Comparison of ENCODE assay signal across 11 cellular contexts in genomic region chr3:133447751-133448477, GRCh38. TPM values are rescaled to one million over a fixed set of nuclear protein-coding genes. Genes with fewer than 3 reads are reported as not detected.
A peak's percentile ranks its signal among the peaks of the same experiment; 100 is the strongest.
DNase-seq lines count a peak whose midpoint lies in the region; ATAC-seq, FAIRE-seq and TF ChIP-seq lines count a peak whose summit lies in the region.
"Had no signal": no experiment of that assay in that cellular context is flagged by ENCODE, and none has a peak within 500 bp of the region (broad histone marks: within the 10 kb centered on the region; RNA-seq: fewer than 3 reads in every experiment).

No MANE protein-coding gene starts in this region.

- H4K20me1 ChIP-seq in GM12878 (ENCODE audit: control insufficient read depth, insufficient read depth) = no peaks in the 10 kb centered on the region

- H3K9me3 ChIP-seq in GM12878 (replicated peaks; ENCODE audit: control insufficient read depth, insufficient read depth, low read length) = no peaks in the 10 kb centered on the region

- no TSS peak for BruUV-seq in GM12878 (replicated peaks; lab: Mats Ljungman, UMichigan)

- H3K27ac ChIP-seq in GM12878 (ENCODE audit: control insufficient read depth, insufficient read depth) = peak overlapping the region; percentile 98

- DNase-seq in GM12878 (ENCODE audit: low read depth, low spot score) (no peak), inferior parietal cortex (ENCODE audit: extremely low spot score) (no peak), amniotic stem cell (lab: John Stamatoyannopoulos, UW) (no peak), globus pallidus (ENCODE audit: low spot score) (no peak), NCI-H748 treated with DMSO at 0.1 percent for 48 hours (lab: John Stamatoyannopoulos, UW) (no peak)
- DNase-seq: effector CD8-positive, alpha-beta T cell had no signal

- TF ChIP-seq EP300 in GM12878 (IDR thresholded peaks at IDR 0.05; ENCODE audit: borderline replicate concordance in 1 of 2, control insufficient read depth in 1 of 2, low read depth in 2 of 2, low read length in 2 of 2) = no peak

- no peak for TF ChIP-seq RAD21 in GM12878 (IDR thresholded peaks at IDR 0.05; ENCODE audit: insufficient read depth, low read depth, low read length)

- RAD21 ChIA-PET in GM12878 (lab: Charles Lee; ENCODE audit: unreplicated experiment) = interaction anchor here (1.1 to 5.9 kb wide), 17 partner anchors 9 to 216 kb away, joined by 3 to 79 read pairs (median 7); partner anchors contain the start of genes CDV3 and TOPBP1

- FAIRE-seq in GM12878 (lab: Jason Lieb, UNC) = no peak

- TF ChIP-seq POLR2A in GM12878 (IDR thresholded peaks at IDR 0.05; ENCODE audit: low read depth, low read length) = no peak; the same call in 1 of the 2 replicates

- H3K4me1 ChIP-seq in GM12878 (ENCODE audit: control insufficient read depth, insufficient read depth, low read length) = peaks cover 68% of the 10 kb centered on the region

- in situ Hi-C loops in GM12878 (cut with MboI) = loop anchor here (5.0 kb wide), 1 partner anchor 124 kb away; the partner anchor contains the start of gene CDV3

- no peaks in the 10 kb centered on the region for H3K79me2 ChIP-seq in GM12878 (ENCODE audit: control insufficient read depth, insufficient read depth, low read length)

- POLR2A ChIA-PET in GM12878 (lab: Charles Lee) = interaction anchor here (0.9 to 2.8 kb wide), 12 partner anchors 9 to 214 kb away, joined by 3 to 30 read pairs (median 5); partner anchors contain the start of genes CDV3 and TOPBP1

- no peak for TF ChIP-seq CTCF in GM12878 (IDR thresholded peaks at IDR 0.05 in 2 of 3, conservative IDR thresholded peaks at IDR 0.05 in 1 of 3; ENCODE audit: control insufficient read depth in 2 of 3, extremely low read depth in 1 of 3, insufficient read depth in 1 of 3, low read depth in 3 of 3, low read length in 3 of 3)

- SMC1A ChIA-PET in GM12878 (lab: Charles Lee; ENCODE audit: uncharacterized antibody, unreplicated experiment) = interaction anchor here (0.6 to 20.4 kb wide), 13 partner anchors 9 to 206 kb away, joined by 3 to 380 read pairs (median 12); partner anchors contain the start of gene CDV3

- H3K4me3 ChIP-seq in GM12878 = peak overlapping the region; percentile 33; the same call in 1 of the 2 replicates

- 15% methylated on average over 4 of the region's 4 CpGs for WGBS in GM12878 (ENCODE audit: insufficient coverage, insufficient replicate concordance, low lambda C conversion rate, missing lambda C conversion rate)

- no peaks in the 10 kb centered on the region for H3K36me3 ChIP-seq in GM12878 (ENCODE audit: control insufficient read depth in 2 of 2, insufficient read depth in 2 of 2, low read length in 1 of 2)

- CTCF ChIA-PET in GM12878 (lab: Yijun Ruan, JAX) = interaction anchor here (0.7 to 12.3 kb wide), 14 partner anchors 9 to 130 kb away, joined by 3 to 114 read pairs (median 6); no protein-coding TSS in a partner anchor

- peak overlapping the region; percentile 97 for H3K4me2 ChIP-seq in GM12878 (ENCODE audit: control insufficient read depth, insufficient read depth)

- 0 out of 2 replicates have a peak overlapping the region, but pooled peaks have one; percentile 42 for H2AFZ ChIP-seq in GM12878 (ENCODE audit: control insufficient read depth, low read depth, low read length)

- no peaks in the 10 kb centered on the region for H3K27me3 ChIP-seq in GM12878 (replicated peaks in 1 of 2; ENCODE audit: control insufficient read depth in 2 of 2, insufficient read depth in 2 of 2, low read length in 1 of 2)

- H3K9ac ChIP-seq in GM12878 (ENCODE audit: control insufficient read depth, insufficient read depth, low read length) = peak overlapping the region; percentile 45; the same call in 1 of the 2 replicates

- intact Hi-C loops in GM12878 (cut with micrococcal nuclease; ENCODE audit: unreplicated experiment) = loop anchor here (1.0 to 5.0 kb wide), 6 partner anchors 16 to 359 kb away; partner anchors contain the start of genes CDV3, SRPRB and TOPBP1

- ATAC-seq in GM18511 (IDR thresholded peaks at IDR 0.05; ENCODE audit: unreplicated experiment) (peak; percentile 47), GM21390 (IDR thresholded peaks at IDR 0.05; ENCODE audit: unreplicated experiment) (peak; percentile 35), HG03571 (IDR thresholded peaks at IDR 0.05; ENCODE audit: unreplicated experiment) (peak; percentile 30), GM12878 (peak; percentile 70)

TF ChIP-seq in GM12878, 131 proteins besides CTCF, POLR2A, EP300 and RAD21 (continues in another document):
- TF ChIP-seq NR2F1 (conservative IDR thresholded peaks at IDR 0.05) (no peak), CREB1 (IDR thresholded peaks at IDR 0.05; ENCODE audit: low read depth) (no peak), PAX5 (IDR thresholded peaks at IDR 0.05; ENCODE audit: borderline replicate concordance, low read depth, low read length) (peak; percentile 48; the same call in 1 of the 2 replicates), WRNIP1 (IDR thresholded peaks at IDR 0.05; ENCODE audit: borderline replicate concordance, low read depth, low read length) (no peak), NKRF (conservative IDR thresholded peaks at IDR 0.05) (no peak), JUND (IDR thresholded peaks at IDR 0.05; ENCODE audit: low read depth, low read length) (no peak), E2F8 (IDR thresholded peaks at IDR 0.05; ENCODE audit: low read depth, partially characterized antibody) (no peak), SMC3 (IDR thresholded peaks at IDR 0.05; ENCODE audit: borderline replicate concordance, low read length) (no peak), MYC (IDR thresholded peaks at IDR 0.05; ENCODE audit: insufficient read depth, insufficient read length, insufficient replicate concordance, low read length, severe bottlenecking) (no peak), POU2F2 (IDR thresholded peaks at IDR 0.05; ENCODE audit: borderline replicate concordance, low read depth, low read length) (0 out of 3 replicates have a peak, but pooled peaks have one; percentile 19), BHLHE40 (IDR thresholded peaks at IDR 0.05; ENCODE audit: borderline replicate concordance in 1 of 2, low read depth in 2 of 2, low read length in 1 of 2) (peak in 1 of 2 experiments; percentile 53; a peak in 2 of 4 replicates), TAF1 (IDR thresholded peaks at IDR 0.05; ENCODE audit: borderline replicate concordance, low read depth, low read length) (no peak), RB1 (IDR thresholded peaks at IDR 0.05; ENCODE audit: borderline replicate concordance) (0 out of 2 replicates have a peak, but pooled peaks have one; percentile 11), MTA3 (IDR thresholded peaks at IDR 0.05; ENCODE audit: borderline replicate concordance, low read length) (peak; percentile 2; the same call in 1 of the 2 replicates), BCL11A (IDR thresholded peaks at IDR 0.05; ENCODE audit: low read depth, low read length) (peak; percentile 39; the same call in 1 of the 2 replicates)

RNA-seq across cellular contexts. Expression of gene BFSP2, which starts 48.1 kb away (rescaled TPM):
- 0.84 TPM in 1 of 2 replicates, not detected in the other for total RNA-seq in GM12878 (2013; cell fraction: nucleolus; rRNA removed)
- 9.3 and 11.3 TPM in 2 replicates for total RNA-seq in GM12878 (2014; rRNA removed)
- 2.7 and 4.1 TPM in 2 replicates for total RNA-seq in GM12878 (2014; rRNA removed; fragmentation: Illumina TruSeq; extraction: Trizol)
- total RNA-seq in GM12878 (2021) = 7.1 and 8.3 TPM in 2 replicates
- 13.9 TPM for polyA plus RNA-seq in GM12878 (2011; ENCODE audit: low read depth)
- polyA plus RNA-seq in GM12878 (2011; rRNA removed) = 9.1 and 10.4 TPM in 2 replicates
- polyA plus RNA-seq in GM12878 (2011; cell fraction: cytosol; rRNA removed) = 13.4 and 16.3 TPM in 2 replicates
- polyA plus RNA-seq in GM12878 (2011; cell fraction: nucleus; rRNA removed) = 8.1 TPM in 2 replicates
- 9.1 and 10.0 TPM in 2 replicates for polyA plus RNA-seq in GM12878 (2012)
- polyA plus RNA-seq in GM12878 (2014; fragmentation: Illumina TruSeq; extraction: Trizol) = 2.2 TPM in 1 of 2 replicates, not detected in the other
- polyA plus RNA-seq in GM12878 (2014; fragmentation: Nextera tagmentation; extraction: Ambion mirVana) = 1 to 10 TPM; 1.5 to 6.1 TPM
- 7.4 and 11.5 TPM in 2 replicates for polyA plus RNA-seq in GM12878 (2014; rRNA removed)
- polyA plus RNA-seq in GM12878 (2016; fragmentation: Nextera tagmentation; extraction: Ambion mirVana) = 10 to 100 TPM; 15.9 to 20.4 TPM
- 4.4 and 5.1 TPM in 2 replicates for polyA minus RNA-seq in GM12878 (2011; rRNA and poly(A)+ RNA removed)
- polyA minus RNA-seq in GM12878 (2011; cell fraction: cytosol; rRNA and poly(A)+ RNA removed) = not detected in 2 replicates
- 1.3 and 1.8 TPM in 2 replicates for polyA minus RNA-seq in GM12878 (2011; cell fraction: nucleus; rRNA and poly(A)+ RNA removed)
- total RNA-seq: HT-29, neural crest cell had no signal
